In genomic region chr1:44566281-44567046, GRCh38 we compare ENCODE assay signal across 20 cellular contexts.
"Had no signal": no experiment of that assay in that cellular context is flagged by ENCODE, and none has a peak within 500 bp of the region (broad histone marks: within the 10 kb centered on the region; RNA-seq: fewer than 3 reads in every experiment).

No MANE protein-coding gene starts in this region.

- H3K27me3 ChIP-seq: right lobe of liver had no signal

- H3K36me3 ChIP-seq: esophagus muscularis mucosa, gastrocnemius medialis, heart right ventricle, right lobe of liver, spleen had no signal

- H3K9me3 ChIP-seq: esophagus muscularis mucosa, gastrocnemius medialis, heart right ventricle, psoas muscle, right lobe of liver, spleen had no signal

- ATAC-seq: effector memory CD8-positive, alpha-beta T cell; gastrocnemius medialis; heart right ventricle; left lobe of liver; naive thymus-derived CD4-positive, alpha-beta T cell; psoas muscle; right lobe of liver; stimulated activated memory B cell treated with anti-CD40 and anti-IgM and Interleukin-4, amounts not matched to agents 10 μg/mL and 1 μg/mL and 100 μg/mL, for 72 hours had no signal

- H3K4me1 ChIP-seq: esophagus muscularis mucosa, gastrocnemius medialis, heart right ventricle, psoas muscle, right lobe of liver, spleen had no signal

- H3K27ac ChIP-seq: epithelial cell of prostate, esophagus muscularis mucosa, gastrocnemius medialis, heart right ventricle, psoas muscle, right lobe of liver, spleen had no signal

- H3K4me3 ChIP-seq: esophagus muscularis mucosa, gastrocnemius medialis, heart right ventricle, psoas muscle, right lobe of liver, spleen had no signal

- DNase-seq: cortex of kidney; effector memory CD8-positive, alpha-beta T cell; gastrocnemius medialis; heart right ventricle; hypothalamus; kidney glomerular epithelial cell; mammary epithelial cell; naive thymus-derived CD4-positive, alpha-beta T cell; nephron progenitor cell; psoas muscle; retina; right lobe of liver; spleen; stimulated activated CD4-positive, alpha-beta T cell treated with anti-CD3 and anti-CD28 coated beads, Interleukin-15, amount 100 ng/mL, for 24 hours; stimulated activated CD4-positive, alpha-beta T cell treated with anti-CD3 and anti-CD28 coated beads, Interleukin-1b, Interleukin-23, amount 100 ng/mL, for 48 hours; stimulated activated CD4-positive, alpha-beta T cell treated with anti-CD3 and anti-CD28 coated beads, Interleukin-4, amount 100 ng/mL, for 24 hours had no signal
